22 cellular contexts compared by ENCODE assay signal in the genomic region with DNA sequence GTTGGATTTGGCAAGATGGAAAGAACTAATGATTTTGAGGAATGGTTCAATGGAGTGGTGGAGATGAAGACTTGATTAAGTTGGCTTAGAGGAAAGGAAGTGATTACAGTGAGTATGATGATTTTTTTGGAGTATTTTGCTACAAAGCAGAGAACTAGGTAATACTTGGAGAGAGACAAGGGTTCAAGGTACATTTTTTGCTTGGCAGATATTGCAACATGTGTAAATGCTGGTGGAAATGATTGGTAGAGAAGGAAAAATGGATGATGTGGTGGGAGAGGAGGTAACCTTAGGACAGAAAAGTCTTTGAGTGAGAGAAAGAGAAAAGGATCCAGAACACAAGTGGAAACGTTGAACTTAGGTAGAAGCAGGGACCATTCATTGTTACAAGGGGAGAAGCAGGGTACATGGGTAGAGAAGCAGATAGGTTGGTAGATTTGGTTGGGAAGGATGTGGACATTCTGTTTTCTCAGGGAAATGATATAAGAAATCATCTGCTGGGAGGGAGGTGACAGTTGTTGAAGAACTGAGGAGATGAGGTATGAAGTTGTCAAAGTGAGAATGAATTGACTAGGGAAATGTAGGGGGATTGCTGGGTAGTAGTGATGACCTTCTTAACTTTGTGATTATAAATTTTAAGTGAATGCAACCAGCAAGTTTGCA.
"Had no signal": no experiment of that assay in that cellular context is flagged by ENCODE, and none has a peak within 500 bp of the region (broad histone marks: within the 10 kb centered on the region; RNA-seq: fewer than 3 reads in every experiment).

No MANE protein-coding gene starts in this region.

- ATAC-seq: activated T-helper 17 cell treated with anti-CD3 and anti-CD28 coated beads, Interleukin-2, amount 50 U/mL, for 72 hours; PC-3 had no signal

- H3K27me3 ChIP-seq: cardiac muscle cell had no signal

- H3K4me3 ChIP-seq: cardiac muscle cell had no signal

- H3K27me3 Mint-ChIP-seq: activated CD4-positive, alpha-beta memory T cell treated with anti-CD3 and anti-CD28 coated beads for 36 hours; activated naive CD8-positive, alpha-beta T cell; activated T-helper 17 cell treated with anti-CD3 and anti-CD28 coated beads, Interleukin-2, amount 50 U/mL, for 72 hours; brain had no signal

- H3K27ac Mint-ChIP-seq: activated CD4-positive, alpha-beta memory T cell treated with anti-CD3 and anti-CD28 coated beads for 36 hours; activated naive CD4-positive, alpha-beta T cell treated with anti-CD3 and anti-CD28 coated beads for 36 hours; activated naive CD8-positive, alpha-beta T cell; activated T-helper 17 cell treated with anti-CD3 and anti-CD28 coated beads, Interleukin-2, amount 50 U/mL, for 72 hours; brain; T-helper 1 cell treated with Interleukin-12 subunit alpha and Interleukin-12 subunit beta and Interleukin-4 antibody, amounts not matched to agents 30 μg/mL and 1 μg/mL, for 36 hours had no signal

- FAIRE-seq: astrocyte, RCC 7860 had no signal

- H3K4me3 Mint-ChIP-seq: activated CD4-positive, alpha-beta memory T cell treated with anti-CD3 and anti-CD28 coated beads for 36 hours; activated naive CD4-positive, alpha-beta T cell treated with anti-CD3 and anti-CD28 coated beads for 36 hours; activated naive CD8-positive, alpha-beta T cell; activated T-helper 17 cell treated with anti-CD3 and anti-CD28 coated beads, Interleukin-2, amount 50 U/mL, for 72 hours; brain; T-helper 1 cell treated with Interleukin-12 subunit alpha and Interleukin-12 subunit beta and Interleukin-4 antibody, amounts not matched to agents 30 μg/mL and 1 μg/mL, for 36 hours had no signal

- H3K9me3 Mint-ChIP-seq: activated CD4-positive, alpha-beta memory T cell treated with anti-CD3 and anti-CD28 coated beads for 36 hours; activated naive CD4-positive, alpha-beta T cell treated with anti-CD3 and anti-CD28 coated beads for 36 hours; activated T-helper 17 cell treated with anti-CD3 and anti-CD28 coated beads, Interleukin-2, amount 50 U/mL, for 72 hours had no signal

- DNase-seq: activated CD4-positive, alpha-beta memory T cell treated with anti-CD3 and anti-CD28 coated beads for 36 hours; activated CD4-positive, alpha-beta T cell treated with anti-CD3 and anti-CD28 coated beads for 48 hours; activated CD4-positive, CD25-positive, alpha-beta regulatory T cell treated with anti-CD3 and anti-CD28 coated beads, Interleukin-2, amount 50 U/mL, for 72 hours; activated gamma-delta T cell; activated naive CD4-positive, alpha-beta T cell treated with anti-CD3 and anti-CD28 coated beads for 36 hours; activated T-cell treated with anti-CD3 and anti-CD28 coated beads for 4 hours; activated T-cell treated with anti-CD3 and anti-CD28 coated beads, Interleukin-2, amount 50 U/mL, for 48 hours; amygdala; NCI-H1092; NCI-H1417; NCI-H2029; NCI-H446; NCI-H524; PC-3; SHP77 treated with DMSO at 0.1 percent for 48 hours had no signal

- H3K27ac ChIP-seq: cardiac muscle cell had no signal
